In genomic region chr10:72353963-72354355, GRCh38 we compare ENCODE assay signal across 8 cellular contexts. TPM values are rescaled to one million over a fixed set of nuclear protein-coding genes. Genes with fewer than 3 reads are reported as not detected.
DNase-seq lines count a peak whose midpoint lies in the region; ATAC-seq and TF ChIP-seq lines count a peak whose summit lies in the region.

No MANE protein-coding gene starts in this region.

- H3K4me1 Mint-ChIP-seq in nephron, result peaks cover 29% of the 10 kb centered on the region

- H3K9me3 ChIP-seq in BLaER1, result no peaks in the 10 kb centered on the region
- H3K9me3 ChIP-seq in esophagus (ENCODE audit: control insufficient read depth in 2 of 2, insufficient read depth in 1 of 2, low read depth in 1 of 2, low read length in 1 of 2), result no peaks in the 10 kb centered on the region

- no peak for TF ChIP-seq CTCF in RWPE1 (conservative IDR thresholded peaks at IDR 0.05; ENCODE audit: low read depth)
- no peak for TF ChIP-seq CTCF in nephron (IDR thresholded peaks at IDR 0.05; ENCODE audit: unreplicated experiment in 3 of 3)

- no peaks in the 10 kb centered on the region for H3K27me3 ChIP-seq in BLaER1
- H3K27me3 ChIP-seq in esophagus (ENCODE audit: control insufficient read depth in 1 of 2, insufficient read depth in 2 of 2, low read length in 2 of 2), result no peaks in the 10 kb centered on the region

- POLR2A ChIA-PET in RWPE1 (lab: Yijun Ruan, JAX; ENCODE audit: low non-redundant PET), result interaction anchor here (0.5 kb wide), 1 partner anchor 33 kb away, joined by 3 read pairs; no protein-coding TSS in a partner anchor

- no peaks in the 10 kb centered on the region for H3K9me3 Mint-ChIP-seq in nephron

- CTCF ChIA-PET in RWPE1 (lab: Yijun Ruan, JAX), result interaction anchor here (0.6 to 1.2 kb wide), 2 partner anchors 14 to 522 kb away, joined by 3 to 4 read pairs; no protein-coding TSS in a partner anchor

- peak overlapping the region; percentile 95 for H3K4me2 ChIP-seq in BLaER1

- H4K20me1 ChIP-seq in BLaER1, result peaks cover 54% of the 10 kb centered on the region

- H3K27ac ChIP-seq in BLaER1 (peak overlapping the region; percentile 97), RWPE1 (peak overlapping the region; percentile 95), esophagus (ENCODE audit: low read depth in 2 of 2, low read length in 1 of 2) (peak overlapping the region; percentile 96 to 100)

- H3K27me3 Mint-ChIP-seq in nephron (ENCODE audit: low read depth), result no peaks in the 10 kb centered on the region

- H3K4me3 ChIP-seq in BLaER1 (peak overlapping the region; percentile 77), esophagus (ENCODE audit: low read depth in 1 of 2, low read length in 2 of 2) (peak overlapping the region; percentile 84 to 95)

- H3K4me1 ChIP-seq in BLaER1 (peaks cover 24% of the 10 kb centered on the region), esophagus (ENCODE audit: control insufficient read depth in 2 of 2, insufficient read depth in 2 of 2, low read length in 1 of 2) (peaks cover 6 to 9% of the 10 kb centered on the region in 2 donors)

- H3K4me3 Mint-ChIP-seq in nephron, result peak overlapping the region; percentile 96 to 98 (median 97)

- H3K36me3 ChIP-seq in BLaER1 (peaks cover 44% of the 10 kb centered on the region), esophagus (ENCODE audit: control insufficient read depth in 2 of 2, insufficient read depth in 2 of 2, low read length in 1 of 2) (peaks cover 2 to 6% of the 10 kb centered on the region in 2 donors)

- 0 to 1% methylated on average over 23 of the region's 23 CpGs for WGBS in esophagus, 2 donors

- peaks cover 12% of the 10 kb centered on the region for H3K36me3 Mint-ChIP-seq in nephron (ENCODE audit: low read depth)

- DNase-seq in RWPE1 (ENCODE audit: low spot score) (no peak), NCI-H1930 (lab: John Stamatoyannopoulos, UW) (no peak), HPDE6-E6E7 (ENCODE audit: extremely low spot score) (no peak), AML-193 (lab: John Stamatoyannopoulos, UW) (no peak)

- ATAC-seq in GM21825 (IDR thresholded peaks at IDR 0.05; ENCODE audit: unreplicated experiment), result peak; percentile 6

- peak overlapping the region; percentile 92 to 99 (median 98) for H3K27ac Mint-ChIP-seq in nephron

- H3K9ac ChIP-seq in BLaER1, result peak overlapping the region; percentile 97

RNA-seq across cellular contexts. Expression of gene DNAJB12, which starts 0.8 kb away (rescaled TPM):
- 10 to 100 TPM; 18.4 to 20.7 TPM for polyA plus RNA-seq in esophagus
